Comparison of ENCODE assay signal across 20 cellular contexts in the genomic region with DNA sequence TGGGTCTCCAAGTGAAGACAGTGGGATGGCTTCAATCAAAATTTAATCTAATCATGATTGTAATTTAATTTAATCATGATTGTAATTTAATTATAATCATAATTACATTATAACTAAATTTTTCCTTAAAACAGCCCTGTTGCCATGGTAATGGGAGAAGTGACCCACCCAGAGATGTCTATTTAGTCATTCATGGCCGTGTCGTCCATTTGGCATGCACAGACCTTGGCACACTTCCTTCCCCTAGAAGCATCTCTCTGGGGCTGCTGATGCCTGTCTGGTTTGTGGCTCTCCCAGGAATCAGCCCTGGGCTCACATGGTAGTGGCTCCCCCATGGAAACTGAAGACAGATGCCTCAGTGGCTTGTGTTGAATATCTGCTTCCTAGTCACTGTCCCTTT. TPM values are rescaled to one million over a fixed set of nuclear protein-coding genes. Genes with fewer than 3 reads are reported as not detected.
"Had no signal": no experiment of that assay in that cellular context is flagged by ENCODE, and none has a peak within 500 bp of the region (broad histone marks: within the 10 kb centered on the region; RNA-seq: fewer than 3 reads in every experiment).

No MANE protein-coding gene starts in this region.

- DNase-seq: activated CD4-positive, alpha-beta T cell treated with anti-CD3 and anti-CD28 coated beads, Interleukin-2, amount 50 U/mL, for 4 hours; activated CD8-positive, alpha-beta memory T cell treated with anti-CD3 and anti-CD28 coated beads for 24 hours; activated CD8-positive, alpha-beta memory T cell treated with anti-CD3 and anti-CD28 coated beads, Interleukin-2, amount 50 U/mL, for 4 hours; activated naive CD8-positive, alpha-beta T cell treated with anti-CD3 and anti-CD28 coated beads for 36 hours; activated T-cell treated with anti-CD3 and anti-CD28 coated beads, Interleukin-2, amount 50 U/mL, for 24 hours; left lung; natural killer cell; retina; stimulated activated CD4-positive, alpha-beta T cell treated with anti-CD3 and anti-CD28 coated beads, Interleukin-2, amount 100 ng/mL, for 48 hours; stimulated activated CD8-positive, alpha-beta memory T cell treated with anti-CD3 and anti-CD28 coated beads, Interleukin-4, amount 100 ng/mL, for 48 hours; stimulated activated naive B cell treated with anti-CD40 and anti-IgM and Interleukin-4, amounts not matched to agents 10 μg/mL and 1 μg/mL and 100 μg/mL, for 72 hours; transverse colon had no signal

- H3K27ac ChIP-seq: esophagus muscularis mucosa, left lung, transverse colon had no signal

- H3K4me3 ChIP-seq: esophagus muscularis mucosa, left lung, lung, transverse colon had no signal

- H3K36me3 ChIP-seq: esophagus muscularis mucosa, left lung, transverse colon had no signal

- FAIRE-seq: astrocyte, colon, urothelium cell line had no signal

- ATAC-seq: activated T-helper 17 cell treated with anti-CD3 and anti-CD28 coated beads, Interleukin-2, amount 50 U/mL, for 72 hours; natural killer cell; stimulated activated naive B cell treated with anti-CD40 and anti-IgM and Interleukin-4, amounts not matched to agents 10 μg/mL and 1 μg/mL and 100 μg/mL, for 72 hours; WTC11 had no signal

- H3K9me3 ChIP-seq: esophagus muscularis mucosa, left lung, transverse colon had no signal

- H3K27me3 ChIP-seq: esophagus muscularis mucosa, left lung, transverse colon had no signal

RNA-seq across cellular contexts. Expression of gene P4HA3, which starts 27.0 kb away (rescaled TPM):
- total RNA-seq: activated naive CD8-positive, alpha-beta T cell treated with anti-CD3 and anti-CD28 coated beads for 36 hours; activated T-helper 17 cell treated with anti-CD3 and anti-CD28 coated beads, Interleukin-2, amount 50 U/mL, for 72 hours; natural killer cell; T-helper 2 cell treated with Interferon-gamma antibody and Interleukin-4, amounts not matched to agents 100 ng/mL and 5 ng/mL, for 36 hours had no signal
